Comparison of ENCODE assay signal across 15 cellular contexts in genomic region chr22:44459041-44459440, GRCh38. TPM values are rescaled to one million over a fixed set of nuclear protein-coding genes. Genes with fewer than 3 reads are reported as not detected.
DNase-seq lines count a peak whose midpoint lies in the region; ATAC-seq, FAIRE-seq and TF ChIP-seq lines count a peak whose summit lies in the region.
"Had no signal": no experiment of that assay in that cellular context is flagged by ENCODE, and none has a peak within 500 bp of the region (broad histone marks: within the 10 kb centered on the region; RNA-seq: fewer than 3 reads in every experiment).

No MANE protein-coding gene starts in this region.

- intact Hi-C loops in activated CD4-positive, alpha-beta memory T cell treated with anti-CD3 and anti-CD28 coated beads for 36 hours (cut with micrococcal nuclease) = no loop called here
- intact Hi-C loops in K562 (cut with micrococcal nuclease) = no loop called here
- intact Hi-C loops in spleen (cut with DNase I; ENCODE audit: low total_unique reads) = no loop called here
- intact Hi-C loops in MCF 10A (cut with micrococcal nuclease) = no loop called here

- WGBS in K562 (ENCODE audit: insufficient coverage, low coverage, missing lambda C conversion rate) = 0% methylated on average over 4 of the region's 4 CpGs
- WGBS in spleen, 5 donors = 81 to 87% (median 85%) methylated on average over 4 of the region's 4 CpGs

- H3K9ac ChIP-seq in K562 (ENCODE audit: insufficient read depth in 1 of 2, low read depth in 2 of 2, low read length in 2 of 2) = no peak overlapping the region

- no peak for ATAC-seq in K562
- ATAC-seq: Panc1 had no signal

- H3K27ac Mint-ChIP-seq in activated CD4-positive, alpha-beta memory T cell treated with anti-CD3 and anti-CD28 coated beads, Interleukin-2, amount 10 ng/mL, durations not matched to agents 7 days and 5 days = no peak overlapping the region
- H3K27ac Mint-ChIP-seq in activated CD4-positive, alpha-beta memory T cell treated with anti-CD3 and anti-CD28 coated beads for 36 hours = no peak overlapping the region
- H3K27ac Mint-ChIP-seq in MCF 10A (ENCODE audit: low read depth, unreplicated experiment) = no peak overlapping the region

- no peak for TF ChIP-seq RAD21 in K562 (CRISPR knock-in tag; conservative IDR thresholded peaks at IDR 0.05 in 1 of 2, IDR thresholded peaks at IDR 0.05 in 1 of 2)

- CTCF ChIA-PET in activated CD4-positive, alpha-beta memory T cell treated with anti-CD3 and anti-CD28 coated beads, Interleukin-2, amount 10 ng/mL, durations not matched to agents 7 days and 5 days (lab: Charles Lee) = no interaction called here
- CTCF ChIA-PET in activated CD4-positive, alpha-beta memory T cell treated with anti-CD3 and anti-CD28 coated beads for 36 hours (lab: Charles Lee) = no interaction called here
- CTCF ChIA-PET in K562 (lab: Yijun Ruan, JAX; ENCODE audit: low intra/inter-chr PET ratio) = no interaction called here
- CTCF ChIA-PET in MCF 10A (lab: Yijun Ruan, JAX) = interaction anchor here (0.6 to 0.7 kb wide), 2 partner anchors 109 to 111 kb away, joined by 3 to 4 read pairs; no protein-coding TSS in a partner anchor

- no peak for FAIRE-seq in K562 (lab: Jason Lieb, UNC)

- no peaks in the 10 kb centered on the region for H3K79me2 ChIP-seq in K562 (ENCODE audit: control insufficient read depth, insufficient read depth, low read length)

- BruUV-seq in K562 (replicated peaks; lab: Mats Ljungman, UMichigan) (no TSS peak), MCF 10A (replicated peaks; lab: Mats Ljungman, UMichigan) (no TSS peak)

- TF ChIP-seq POLR2A in K562 (conservative IDR thresholded peaks at IDR 0.05) = no peak
- no peak for TF ChIP-seq POLR2A in spleen (IDR thresholded peaks at IDR 0.05)

- H3K4me1 ChIP-seq in K562 (replicated peaks in 1 of 2; ENCODE audit: control insufficient read depth in 2 of 2, insufficient read depth in 2 of 2, low read length in 2 of 2) (no peaks in the 10 kb centered on the region), spleen (peaks cover 0 to 5% (median 0%) of the 10 kb centered on the region in 6 donors)
- peaks cover 30% of the 10 kb centered on the region for H3K4me1 ChIP-seq in effector memory CD4-positive, alpha-beta T cell (ENCODE audit: control insufficient read depth, insufficient read depth, low read length, poor library complexity, severe bottlenecking)

- DNase-seq in activated CD4-positive, alpha-beta memory T cell treated with anti-CD3 and anti-CD28 coated beads, Interleukin-2, amount 10 ng/mL, durations not matched to agents 7 days and 5 days = peak; percentile 15
- DNase-seq in activated CD4-positive, alpha-beta memory T cell treated with anti-CD3 and anti-CD28 coated beads for 36 hours = no peak
- DNase-seq in K562 (ENCODE audit: extremely low read depth in 1 of 4, low spot score in 3 of 4) = no peak
- DNase-seq in spleen = peak; percentile 47
- no peak for DNase-seq in effector memory CD4-positive, alpha-beta T cell
- no peak for DNase-seq in islet precursor cell
- no peak for DNase-seq in MCF 10A (ENCODE audit: unreplicated experiment)
- DNase-seq: EL, HCEC 1CT, NCI-H1092, NCI-H1694, NCI-H748 treated with DMSO at 0.1 percent for 48 hours, Right ventricle myocardium superior had no signal

- TF ChIP-seq EP300 in K562 (IDR thresholded peaks at IDR 0.05; ENCODE audit: low read length) = no peak

- peaks cover 3% of the 10 kb centered on the region for H3K36me3 Mint-ChIP-seq in activated CD4-positive, alpha-beta memory T cell treated with anti-CD3 and anti-CD28 coated beads, Interleukin-2, amount 10 ng/mL, durations not matched to agents 7 days and 5 days (ENCODE audit: low read depth)
- no peaks in the 10 kb centered on the region for H3K36me3 Mint-ChIP-seq in activated CD4-positive, alpha-beta memory T cell treated with anti-CD3 and anti-CD28 coated beads for 36 hours
- no peaks in the 10 kb centered on the region for H3K36me3 Mint-ChIP-seq in MCF 10A (ENCODE audit: insufficient read depth, unreplicated experiment)

- H3K9me3 Mint-ChIP-seq in activated CD4-positive, alpha-beta memory T cell treated with anti-CD3 and anti-CD28 coated beads, Interleukin-2, amount 10 ng/mL, durations not matched to agents 7 days and 5 days = peaks cover 10% of the 10 kb centered on the region
- peaks cover 6% of the 10 kb centered on the region for H3K9me3 Mint-ChIP-seq in activated CD4-positive, alpha-beta memory T cell treated with anti-CD3 and anti-CD28 coated beads for 36 hours
- peaks cover 15% of the 10 kb centered on the region for H3K9me3 Mint-ChIP-seq in MCF 10A (ENCODE audit: unreplicated experiment)

- no peak overlapping the region for H2AFZ ChIP-seq in K562 (ENCODE audit: low read depth, low read length)

- H3K9me3 ChIP-seq in KOPT-K1 (ENCODE audit: insufficient read depth, low read length, poor library complexity, severe bottlenecking) (no peaks in the 10 kb centered on the region), K562 (replicated peaks; ENCODE audit: control insufficient read depth, insufficient read depth, low read depth, low read length) (no peaks in the 10 kb centered on the region), spleen (no peaks in the 10 kb centered on the region)
- no peaks in the 10 kb centered on the region for H3K9me3 ChIP-seq in effector memory CD4-positive, alpha-beta T cell (ENCODE audit: control insufficient read depth, low read length)

- POLR2A ChIA-PET in activated CD4-positive, alpha-beta memory T cell treated with anti-CD3 and anti-CD28 coated beads, Interleukin-2, amount 10 ng/mL, durations not matched to agents 7 days and 5 days (lab: Charles Lee) = no interaction called here
- POLR2A ChIA-PET in activated CD4-positive, alpha-beta memory T cell treated with anti-CD3 and anti-CD28 coated beads for 36 hours (lab: Charles Lee) = no interaction called here
- POLR2A ChIA-PET in K562 (lab: Yijun Ruan, JAX) (no interaction called here), MCF 10A (lab: Yijun Ruan, JAX) (no interaction called here)

- no peaks in the 10 kb centered on the region for H3K9me1 ChIP-seq in K562 (ENCODE audit: control insufficient read depth, insufficient read depth, low read length)

- H4K20me1 ChIP-seq in K562 (replicated peaks; ENCODE audit: control insufficient read depth, insufficient read depth, low read length) = no peaks in the 10 kb centered on the region

- H3K36me3 ChIP-seq in KOPT-K1 (ENCODE audit: insufficient read depth, low read length) (no peaks in the 10 kb centered on the region), K562 (ENCODE audit: control insufficient read depth, insufficient read depth, low read length) (no peaks in the 10 kb centered on the region), spleen (no peaks in the 10 kb centered on the region)
- H3K36me3 ChIP-seq in effector memory CD4-positive, alpha-beta T cell (ENCODE audit: control insufficient read depth, insufficient read depth, low read length) = no peaks in the 10 kb centered on the region

- in situ Hi-C loops in K562 (cut with MboI) = no loop called here

- H3K27me3 Mint-ChIP-seq in activated CD4-positive, alpha-beta memory T cell treated with anti-CD3 and anti-CD28 coated beads, Interleukin-2, amount 10 ng/mL, durations not matched to agents 7 days and 5 days = peaks cover 11% of the 10 kb centered on the region
- H3K27me3 Mint-ChIP-seq in activated CD4-positive, alpha-beta memory T cell treated with anti-CD3 and anti-CD28 coated beads for 36 hours = peaks cover 1% of the 10 kb centered on the region
- peaks cover 20% of the 10 kb centered on the region for H3K27me3 Mint-ChIP-seq in MCF 10A (ENCODE audit: insufficient read depth, unreplicated experiment)

- H3K4me3 Mint-ChIP-seq in activated CD4-positive, alpha-beta memory T cell treated with anti-CD3 and anti-CD28 coated beads, Interleukin-2, amount 10 ng/mL, durations not matched to agents 7 days and 5 days = no peak overlapping the region
- H3K4me3 Mint-ChIP-seq in activated CD4-positive, alpha-beta memory T cell treated with anti-CD3 and anti-CD28 coated beads for 36 hours = no peak overlapping the region
- no peak overlapping the region for H3K4me3 Mint-ChIP-seq in MCF 10A (ENCODE audit: unreplicated experiment)

- H3K27me3 ChIP-seq in K562 (ENCODE audit: control insufficient read depth in 2 of 2, insufficient read depth in 2 of 2, low read length in 2 of 2) (peaks cover 0 to 12% of the 10 kb centered on the region in 2 experiments; a peak in 1 of 5 replicates), spleen (replicated peaks in 1 of 7) (peaks cover 0 to 5% (median 0%) of the 10 kb centered on the region in 7 donors)
- H3K27me3 ChIP-seq in effector memory CD4-positive, alpha-beta T cell (replicated peaks; ENCODE audit: control insufficient read depth, insufficient read depth, low read length, poor library complexity, severe bottlenecking) = no peaks in the 10 kb centered on the region

- TF ChIP-seq CTCF in K562 (IDR thresholded peaks at IDR 0.05 in 2 of 3, conservative IDR thresholded peaks at IDR 0.05 in 1 of 3; ENCODE audit: insufficient read depth in 2 of 3, low read depth in 1 of 3, low read length in 3 of 3) = no peak
- no peak for TF ChIP-seq CTCF in spleen (IDR thresholded peaks at IDR 0.05 in 8 of 11, conservative IDR thresholded peaks at IDR 0.05 in 3 of 11)
- no peak for TF ChIP-seq CTCF in MCF 10A (IDR thresholded peaks at IDR 0.05; ENCODE audit: unreplicated experiment)

- peaks cover 31% of the 10 kb centered on the region for H3K4me1 Mint-ChIP-seq in activated CD4-positive, alpha-beta memory T cell treated with anti-CD3 and anti-CD28 coated beads, Interleukin-2, amount 10 ng/mL, durations not matched to agents 7 days and 5 days
- peaks cover 46% of the 10 kb centered on the region for H3K4me1 Mint-ChIP-seq in activated CD4-positive, alpha-beta memory T cell treated with anti-CD3 and anti-CD28 coated beads for 36 hours (ENCODE audit: low read depth)
- H3K4me1 Mint-ChIP-seq in MCF 10A (ENCODE audit: insufficient read depth, unreplicated experiment) = no peaks in the 10 kb centered on the region

- H3K4me2 ChIP-seq in K562 (ENCODE audit: insufficient read depth, low read length) = no peak overlapping the region

- no peak overlapping the region for H3K4me3 ChIP-seq in K562
- H3K4me3 ChIP-seq in spleen = no peak overlapping the region
- no peak overlapping the region for H3K4me3 ChIP-seq in effector memory CD4-positive, alpha-beta T cell (ENCODE audit: insufficient read depth, low read depth, low read length, poor library complexity, severe bottlenecking)

- peak overlapping the region; percentile 95 for H3K27ac ChIP-seq in KOPT-K1 (ENCODE audit: low read depth, low read length, poor library complexity, severe bottlenecking)
- H3K27ac ChIP-seq in K562 (ENCODE audit: extremely low read depth, low read depth, low read length) = no peak overlapping the region
- no peak overlapping the region for H3K27ac ChIP-seq in spleen
- no peak overlapping the region for H3K27ac ChIP-seq in effector memory CD4-positive, alpha-beta T cell (ENCODE audit: insufficient read depth, low read length, poor library complexity, severe bottlenecking)

RNA-seq across cellular contexts. Expression of gene RTL6, which starts 39.0 kb away (rescaled TPM):
- 1 to 10 TPM; 6.7 to 6.8 TPM for total RNA-seq in activated CD4-positive, alpha-beta memory T cell treated with anti-CD3 and anti-CD28 coated beads, Interleukin-2, amount 10 ng/mL, durations not matched to agents 7 days and 5 days
- total RNA-seq in activated CD4-positive, alpha-beta memory T cell treated with anti-CD3 and anti-CD28 coated beads for 36 hours = 1 to 10 TPM; 7.2 to 7.4 TPM
- total RNA-seq in K562 (2011; cell fraction: chromatin; rRNA removed; ENCODE audit: low replicate concordance) = 2.3 and 6.4 TPM in 2 replicates
- 5.3 and 7.7 TPM in 2 replicates for total RNA-seq in K562 (2011; cell fraction: nucleolus; rRNA removed)
- total RNA-seq in K562 (2011; cell fraction: nucleoplasm; rRNA removed) = 3.8 and 5.5 TPM in 2 replicates
- 3.4 and 5.0 TPM in 2 replicates for total RNA-seq in K562 (2014; rRNA removed)
- 2.5 and 3.2 TPM in 2 replicates for total RNA-seq in K562 (2014; rRNA removed; fragmentation: Illumina TruSeq; extraction: Trizol)
- total RNA-seq in K562 (2015; rRNA removed; fragmentation: Illumina TruSeq; extraction: Trizol) = 4.0 and 4.2 TPM in 2 replicates
- 6.6 and 7.1 TPM in 2 replicates for total RNA-seq in K562 (2021)
- 0.73 and 2.0 TPM in 2 replicates for polyA plus RNA-seq in K562 (2011; rRNA removed)
- polyA plus RNA-seq in K562 (2011; cell fraction: cytosol; rRNA removed) = 1.1 and 4.2 TPM in 2 replicates
- polyA plus RNA-seq in K562 (2011; cell fraction: nucleus; rRNA removed) = 0.69 and 2.0 TPM in 2 replicates
- 4.8 and 6.4 TPM in 2 replicates for polyA plus RNA-seq in K562 (2012)
- 4.5 and 4.9 TPM in 2 replicates for polyA plus RNA-seq in K562 (2014; fragmentation: Illumina TruSeq; extraction: Trizol)
- polyA plus RNA-seq in K562 (2014; fragmentation: Nextera tagmentation; extraction: Ambion mirVana) = 1 to 10 TPM; 1.0 to 1.1 TPM
- polyA plus RNA-seq in K562 (2014; rRNA removed) = 2.8 and 3.7 TPM in 2 replicates
- polyA minus RNA-seq in K562 (2011; rRNA and poly(A)+ RNA removed) = 1.4 and 4.3 TPM in 2 replicates
- 2.2 and 3.6 TPM in 2 replicates for polyA minus RNA-seq in K562 (2011; cell fraction: cytosol; rRNA and poly(A)+ RNA removed)
- 2.6 and 4.3 TPM in 2 replicates for polyA minus RNA-seq in K562 (2011; cell fraction: nucleus; rRNA and poly(A)+ RNA removed)
- 10 to 100 TPM; 12.9 to 20.5 (median 15.7) TPM for total RNA-seq in spleen
- 1 to 10 TPM; 1.9 to 5.8 (median 2.4) TPM for polyA plus RNA-seq in spleen
- total RNA-seq in MCF 10A (2022) = 18.8 and 25.0 TPM in 2 replicates

Comparison
In these comparisons a context has a peak if more than half of its experiments do, and no peak if none do; other contexts are left out.
1. DNase-seq: peak in activated CD4-positive, alpha-beta memory T cell treated with anti-CD3 and anti-CD28 coated beads, Interleukin-2, amount 10 ng/mL, durations not matched to agents 7 days and 5 days (single experiment) and spleen (single experiment); none in activated CD4-positive, alpha-beta memory T cell treated with anti-CD3 and anti-CD28 coated beads for 36 hours (single experiment), K562 (0 of 4), effector memory CD4-positive, alpha-beta T cell (0 of 3), islet precursor cell (single experiment) and MCF 10A (single experiment).